ENCODE assay signal across 11 cellular contexts in the genomic region with DNA sequence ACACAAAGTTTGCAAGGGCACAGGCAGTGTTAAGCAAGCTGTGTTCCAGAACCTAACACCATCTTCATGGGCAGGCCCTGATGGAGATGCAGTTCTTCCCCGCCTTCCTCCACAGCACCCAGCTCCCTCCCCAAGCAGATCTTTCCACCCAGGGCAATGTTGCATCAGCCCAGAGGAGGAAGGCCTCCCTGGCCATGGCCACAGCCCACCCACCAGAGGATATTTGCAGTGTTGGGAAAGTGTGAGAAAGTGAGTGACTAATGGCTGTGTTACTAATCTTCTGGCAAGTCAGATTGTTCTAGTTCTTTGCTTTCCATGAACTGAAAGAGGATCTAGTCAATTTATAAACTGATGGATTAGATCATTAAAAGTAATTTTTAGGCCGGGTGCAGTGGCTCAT. TPM values are rescaled to one million over a fixed set of nuclear protein-coding genes. Genes with fewer than 3 reads are reported as not detected.
DNase-seq lines count a peak whose midpoint lies in the region; ATAC-seq and TF ChIP-seq lines count a peak whose summit lies in the region.
"Had no signal": no experiment of that assay in that cellular context is flagged by ENCODE, and none has a peak within 500 bp of the region (broad histone marks: within the 10 kb centered on the region; RNA-seq: fewer than 3 reads in every experiment).

No MANE protein-coding gene starts in this region.

- no peaks in the 10 kb centered on the region for H3K27me3 Mint-ChIP-seq in activated naive CD4-positive, alpha-beta T cell treated with anti-CD3 and anti-CD28 coated beads for 36 hours (ENCODE audit: low read depth)
- H3K27me3 Mint-ChIP-seq in activated naive CD4-positive, alpha-beta T cell treated with anti-CD3 and anti-CD28 coated beads, Interleukin-2, amount 10 ng/mL, durations not matched to agents 7 days and 5 days, result peaks cover 5% of the 10 kb centered on the region
- no peaks in the 10 kb centered on the region for H3K27me3 Mint-ChIP-seq in stimulated activated naive CD8-positive, alpha-beta T cell treated with anti-CD3 and anti-CD28 coated beads, Interleukin-15, amount 100 ng/mL, for 72 hours
- no peaks in the 10 kb centered on the region for H3K27me3 Mint-ChIP-seq in endodermal cell (ENCODE audit: insufficient read depth)

- H3K9me3 ChIP-seq in lower lobe of right lung, result no peaks in the 10 kb centered on the region
- H3K9me3 ChIP-seq in endodermal cell (ENCODE audit: control insufficient read depth, low read length), result no peaks in the 10 kb centered on the region

- no peak for TF ChIP-seq CTCF in lower lobe of right lung (IDR thresholded peaks at IDR 0.05)
- no peak for TF ChIP-seq CTCF in endodermal cell (conservative IDR thresholded peaks at IDR 0.05)

- WGBS in endodermal cell (ENCODE audit: insufficient coverage in 1 of 2, insufficient read length in 1 of 2), 2 experiments, result 96 to 100% methylated on average over 1 to 2 of the region's 2 CpGs

- H3K36me3 ChIP-seq in lower lobe of right lung (no peaks in the 10 kb centered on the region), endodermal cell (ENCODE audit: control insufficient read depth, insufficient read depth, low read length) (no peaks in the 10 kb centered on the region)

- H3K4me1 ChIP-seq in lower lobe of right lung, result peaks cover 28% of the 10 kb centered on the region
- no peaks in the 10 kb centered on the region for H3K4me1 ChIP-seq in endodermal cell (ENCODE audit: control insufficient read depth, insufficient read depth, low read length)

- H3K36me3 Mint-ChIP-seq in activated naive CD4-positive, alpha-beta T cell treated with anti-CD3 and anti-CD28 coated beads for 36 hours (ENCODE audit: low read depth), result no peaks in the 10 kb centered on the region
- no peaks in the 10 kb centered on the region for H3K36me3 Mint-ChIP-seq in activated naive CD4-positive, alpha-beta T cell treated with anti-CD3 and anti-CD28 coated beads, Interleukin-2, amount 10 ng/mL, durations not matched to agents 7 days and 5 days
- no peaks in the 10 kb centered on the region for H3K36me3 Mint-ChIP-seq in endodermal cell (ENCODE audit: low read depth)

- no peaks in the 10 kb centered on the region for H3K9me3 Mint-ChIP-seq in activated naive CD4-positive, alpha-beta T cell treated with anti-CD3 and anti-CD28 coated beads for 36 hours
- H3K9me3 Mint-ChIP-seq in activated naive CD4-positive, alpha-beta T cell treated with anti-CD3 and anti-CD28 coated beads, Interleukin-2, amount 10 ng/mL, durations not matched to agents 7 days and 5 days, result no peaks in the 10 kb centered on the region
- H3K9me3 Mint-ChIP-seq in stimulated activated naive CD8-positive, alpha-beta T cell treated with anti-CD3 and anti-CD28 coated beads, Interleukin-15, amount 100 ng/mL, for 72 hours, result no peaks in the 10 kb centered on the region
- no peaks in the 10 kb centered on the region for H3K9me3 Mint-ChIP-seq in endodermal cell

- CTCF ChIA-PET in activated naive CD4-positive, alpha-beta T cell treated with anti-CD3 and anti-CD28 coated beads for 36 hours (lab: Charles Lee), result interaction anchor here (0.6 kb wide), 1 partner anchor 70 kb away, joined by 6 read pairs; no protein-coding TSS in a partner anchor
- CTCF ChIA-PET in activated naive CD4-positive, alpha-beta T cell treated with anti-CD3 and anti-CD28 coated beads, Interleukin-2, amount 10 ng/mL, durations not matched to agents 7 days and 5 days (lab: Charles Lee), result interaction anchor here (1.4 kb wide), 1 partner anchor 26 kb away, joined by 3 read pairs; no protein-coding TSS in a partner anchor

- H3K27me3 ChIP-seq in lower lobe of right lung (ENCODE audit: low read depth), result no peaks in the 10 kb centered on the region
- H3K27me3 ChIP-seq in endodermal cell (ENCODE audit: control insufficient read depth, insufficient read depth, low read length, poor library complexity, severe bottlenecking), result no peaks in the 10 kb centered on the region

- no peak overlapping the region for H3K4me3 Mint-ChIP-seq in activated naive CD4-positive, alpha-beta T cell treated with anti-CD3 and anti-CD28 coated beads for 36 hours
- H3K4me3 Mint-ChIP-seq in activated naive CD4-positive, alpha-beta T cell treated with anti-CD3 and anti-CD28 coated beads, Interleukin-2, amount 10 ng/mL, durations not matched to agents 7 days and 5 days, result no peak overlapping the region
- no peak overlapping the region for H3K4me3 Mint-ChIP-seq in stimulated activated naive CD8-positive, alpha-beta T cell treated with anti-CD3 and anti-CD28 coated beads, Interleukin-15, amount 100 ng/mL, for 72 hours
- no peak overlapping the region for H3K4me3 Mint-ChIP-seq in endodermal cell

- peaks cover 16% of the 10 kb centered on the region for H3K4me1 Mint-ChIP-seq in activated naive CD4-positive, alpha-beta T cell treated with anti-CD3 and anti-CD28 coated beads for 36 hours (ENCODE audit: low read depth)
- peaks cover 16% of the 10 kb centered on the region for H3K4me1 Mint-ChIP-seq in activated naive CD4-positive, alpha-beta T cell treated with anti-CD3 and anti-CD28 coated beads, Interleukin-2, amount 10 ng/mL, durations not matched to agents 7 days and 5 days
- H3K4me1 Mint-ChIP-seq in stimulated activated naive CD8-positive, alpha-beta T cell treated with anti-CD3 and anti-CD28 coated beads, Interleukin-15, amount 100 ng/mL, for 72 hours, result peaks cover 29% of the 10 kb centered on the region
- peaks cover 8% of the 10 kb centered on the region for H3K4me1 Mint-ChIP-seq in endodermal cell

- peak; percentile 56 for DNase-seq in activated naive CD4-positive, alpha-beta T cell treated with anti-CD3 and anti-CD28 coated beads for 36 hours
- no peak for DNase-seq in activated naive CD4-positive, alpha-beta T cell treated with anti-CD3 and anti-CD28 coated beads, Interleukin-2, amount 10 ng/mL, durations not matched to agents 7 days and 5 days
- DNase-seq in activated naive CD4-positive, alpha-beta T cell treated with anti-CD3 and anti-CD28 coated beads, Interleukin-2, amount 50 U/mL, for 16 hours, result peak; percentile 49
- DNase-seq in lower lobe of right lung (no peak), COR-L47 (lab: John Stamatoyannopoulos, UW) (no peak), endodermal cell (no peak)
- DNase-seq in stimulated activated naive CD8-positive, alpha-beta T cell treated with anti-CD3 and anti-CD28 coated beads, Interleukin-15, amount 100 ng/mL, for 72 hours, result peak; percentile 15 to 55
- no peak for DNase-seq in activated effector memory CD4-positive, alpha-beta T cell treated with Interleukin-2 at 50 U/mL for 16 hours
- DNase-seq: NCI-H774 had no signal

- peak overlapping the region; percentile 22 for H3K27ac Mint-ChIP-seq in activated naive CD4-positive, alpha-beta T cell treated with anti-CD3 and anti-CD28 coated beads for 36 hours
- H3K27ac Mint-ChIP-seq in activated naive CD4-positive, alpha-beta T cell treated with anti-CD3 and anti-CD28 coated beads, Interleukin-2, amount 10 ng/mL, durations not matched to agents 7 days and 5 days, result no peak overlapping the region
- peak overlapping the region; percentile 30 to 74 for H3K27ac Mint-ChIP-seq in stimulated activated naive CD8-positive, alpha-beta T cell treated with anti-CD3 and anti-CD28 coated beads, Interleukin-15, amount 100 ng/mL, for 72 hours
- no peak overlapping the region for H3K27ac Mint-ChIP-seq in endodermal cell

- H3K9ac ChIP-seq in endodermal cell (ENCODE audit: extremely low read depth, low read length, poor library complexity, severe bottlenecking), result no peak overlapping the region

- ATAC-seq in lower lobe of right lung, result peak; percentile 52 to 59
- ATAC-seq in stimulated activated naive CD8-positive, alpha-beta T cell treated with anti-CD3 and anti-CD28 coated beads, Interleukin-15, amount 100 ng/mL, for 72 hours, result peak; percentile 82
- ATAC-seq: HCT116 had no signal

- intact Hi-C loops in activated naive CD4-positive, alpha-beta T cell treated with anti-CD3 and anti-CD28 coated beads for 36 hours (cut with micrococcal nuclease), result loop anchor here (2.0 kb wide), 1 partner anchor 42 kb away; a partner anchor contains a TSS
- intact Hi-C loops in lower lobe of right lung (cut with DNase I), result no loop called here

- H3K27ac ChIP-seq in lower lobe of right lung (no peak overlapping the region), endodermal cell (ENCODE audit: low read depth, low read length) (no peak overlapping the region)
- H3K27ac ChIP-seq: skin epidermis had no signal

- H3K4me3 ChIP-seq in lower lobe of right lung (no peak overlapping the region), endodermal cell (ENCODE audit: low read length) (no peak overlapping the region)
- H3K4me3 ChIP-seq: skin epidermis had no signal

RNA-seq across cellular contexts. Expression of a gene that starts 42.0 kb away (rescaled TPM):
- 10 to 100 TPM; 11.9 to 13.0 TPM for total RNA-seq in activated naive CD4-positive, alpha-beta T cell treated with anti-CD3 and anti-CD28 coated beads for 36 hours
- total RNA-seq in lower lobe of right lung (43.5 TPM), endodermal cell (1 to 10 TPM in 1 of 2 donors, under 1 TPM in 1; 0.04 to 1.2 TPM)
- polyA plus RNA-seq in endodermal cell (2013, experiment 1 of 2), result 0.43 TPM
- polyA plus RNA-seq in endodermal cell (2013, experiment 2 of 2), result 0.37 TPM

Comparison
In these comparisons a context has a peak if more than half of its experiments do, and no peak if none do; other contexts are left out.
1. DNase-seq: peak in activated naive CD4-positive, alpha-beta T cell treated with anti-CD3 and anti-CD28 coated beads for 36 hours (single experiment), activated naive CD4-positive, alpha-beta T cell treated with anti-CD3 and anti-CD28 coated beads, Interleukin-2, amount 50 U/mL, for 16 hours (single experiment) and stimulated activated naive CD8-positive, alpha-beta T cell treated with anti-CD3 and anti-CD28 coated beads, Interleukin-15, amount 100 ng/mL, for 72 hours (2 of 2); none in activated naive CD4-positive, alpha-beta T cell treated with anti-CD3 and anti-CD28 coated beads, Interleukin-2, amount 10 ng/mL, durations not matched to agents 7 days and 5 days (single experiment), lower lobe of right lung (single experiment), COR-L47 (single experiment), endodermal cell (single experiment) and activated effector memory CD4-positive, alpha-beta T cell treated with Interleukin-2 at 50 U/mL for 16 hours (single experiment).
2. H3K27ac Mint-ChIP-seq: peak in activated naive CD4-positive, alpha-beta T cell treated with anti-CD3 and anti-CD28 coated beads for 36 hours (single experiment) and stimulated activated naive CD8-positive, alpha-beta T cell treated with anti-CD3 and anti-CD28 coated beads, Interleukin-15, amount 100 ng/mL, for 72 hours (2 of 2); none in activated naive CD4-positive, alpha-beta T cell treated with anti-CD3 and anti-CD28 coated beads, Interleukin-2, amount 10 ng/mL, durations not matched to agents 7 days and 5 days (single experiment) and endodermal cell (single experiment).
3. RNA of a gene that starts 42.0 kb away (total RNA-seq): 43.5 TPM in lower lobe of right lung (single experiment) and 11.9 to 13.0 TPM in activated naive CD4-positive, alpha-beta T cell treated with anti-CD3 and anti-CD28 coated beads for 36 hours; 0.04 to 1.2 TPM in endodermal cell; every median in the first group is over 4 times any median in the second.